14 cellular contexts compared by ENCODE assay signal in genomic region chr20:32343438-32343837, GRCh38. TPM values are rescaled to one million over a fixed set of nuclear protein-coding genes. Genes with fewer than 3 reads are reported as not detected.
A peak's percentile ranks its signal among the peaks of the same experiment; 100 is the strongest.
DNase-seq lines count a peak whose midpoint lies in the region; ATAC-seq and TF ChIP-seq lines count a peak whose summit lies in the region.
"Had no signal": no experiment of that assay in that cellular context is flagged by ENCODE, and none has a peak within 500 bp of the region (broad histone marks: within the 10 kb centered on the region; RNA-seq: fewer than 3 reads in every experiment).

No MANE protein-coding gene starts in this region.

- TF ChIP-seq CTCF in fibroblast of pulmonary artery (IDR thresholded peaks at IDR 0.05; ENCODE audit: low read length, missing control alignments) (no peak), psoas muscle (IDR thresholded peaks at IDR 0.05) (no peak), stomach (IDR thresholded peaks at IDR 0.05) (no peak)

- H3K9me3 ChIP-seq in psoas muscle (no peaks in the 10 kb centered on the region), stomach (no peaks in the 10 kb centered on the region)

- H3K4me1 ChIP-seq in psoas muscle (no peaks in the 10 kb centered on the region), stomach (peaks cover 0 to 46% (median 24%) of the 10 kb centered on the region in 4 donors)

- intact Hi-C loops in psoas muscle (cut with DNase I) (no loop called here), stomach (cut with DNase I; ENCODE audit: low total_unique reads) (no loop called here)

- H3K36me3 ChIP-seq in psoas muscle (ENCODE audit: insufficient read depth in 1 of 2, low read depth in 1 of 2), result no peaks in the 10 kb centered on the region
- no peaks in the 10 kb centered on the region for H3K36me3 ChIP-seq in stomach

- no peak for TF ChIP-seq EP300 in stomach (IDR thresholded peaks at IDR 0.05)

- WGBS in psoas muscle, 3 donors, result 84 to 89% (median 89%) methylated on average over 3 of the region's 3 CpGs
- WGBS in stomach, 5 donors, result 76 to 87% (median 83%) methylated on average over 3 of the region's 3 CpGs

- no peaks in the 10 kb centered on the region for H3K27me3 ChIP-seq in psoas muscle (ENCODE audit: insufficient read depth in 3 of 3, low read length in 2 of 3)
- H3K27me3 ChIP-seq in stomach, result no peaks in the 10 kb centered on the region

- DNase-seq in A172 (ENCODE audit: low spot score) (peak; percentile 72), HCEC 1CT (peak; percentile 86), T1000 (lab: John Stamatoyannopoulos, UW) (peak; percentile 9), fibroblast of pulmonary artery (ENCODE audit: low read depth) (peak; percentile 81), psoas muscle (no peak), stomach (no peak)
- DNase-seq in effector CD8-positive, alpha-beta T cell (lab: John Stamatoyannopoulos, UW), result no peak
- no peak for DNase-seq in stimulated activated naive CD4-positive, alpha-beta T cell (lab: John Stamatoyannopoulos, UW)
- DNase-seq: activated CD4-positive, alpha-beta T cell treated with anti-CD3 and anti-CD28 coated beads, Interleukin-2, amount 50 U/mL, for 48 hours; anterior cingulate cortex; midbrain; nucleus accumbens; Right ventricle myocardium superior had no signal

- ATAC-seq in psoas muscle, result no peak

- no peak overlapping the region for H3K27ac ChIP-seq in psoas muscle
- H3K27ac ChIP-seq in stomach, result no peak overlapping the region

- H3K4me3 ChIP-seq in fibroblast of pulmonary artery (replicated peaks; ENCODE audit: low read depth, low read length), result no peak overlapping the region
- no peak overlapping the region for H3K4me3 ChIP-seq in psoas muscle
- no peak overlapping the region for H3K4me3 ChIP-seq in stomach
- H3K4me3 ChIP-seq: smooth muscle cell had no signal

- TF ChIP-seq POLR2A in stomach (IDR thresholded peaks at IDR 0.05), result no peak

RNA-seq across cellular contexts. Expression of gene ASXL1, which starts 14.7 kb away (rescaled TPM):
- 49.2 and 49.7 TPM in 2 replicates for total RNA-seq in A172 (2014; rRNA removed; shearing (Covaris generic))
- total RNA-seq in psoas muscle (10 to 100 TPM; 22.4 to 52.0 (median 41.5) TPM), stomach (100 to 1,000 TPM in 2 of 5 donors, 10 to 100 TPM in 3; 50.4 to 185 (median 75.5) TPM)
- polyA plus RNA-seq in psoas muscle (10 to 100 TPM; 18.5 to 23.2 (median 21.5) TPM), stomach (10 to 100 TPM in 1 of 3 donors, 1 to 10 TPM in 2; 9.0 to 14.2 (median 9.7) TPM)

Comparison
In these comparisons a context has a peak if more than half of its experiments do, and no peak if none do; other contexts are left out.
1. DNase-seq: peak in A172 (single experiment), HCEC 1CT (single experiment), T1000 (single experiment) and fibroblast of pulmonary artery (single experiment); none in psoas muscle (0 of 2), stomach (single experiment), effector CD8-positive, alpha-beta T cell (single experiment) and stimulated activated naive CD4-positive, alpha-beta T cell (0 of 6).